20 cellular contexts compared by ENCODE assay signal in the genomic region with DNA sequence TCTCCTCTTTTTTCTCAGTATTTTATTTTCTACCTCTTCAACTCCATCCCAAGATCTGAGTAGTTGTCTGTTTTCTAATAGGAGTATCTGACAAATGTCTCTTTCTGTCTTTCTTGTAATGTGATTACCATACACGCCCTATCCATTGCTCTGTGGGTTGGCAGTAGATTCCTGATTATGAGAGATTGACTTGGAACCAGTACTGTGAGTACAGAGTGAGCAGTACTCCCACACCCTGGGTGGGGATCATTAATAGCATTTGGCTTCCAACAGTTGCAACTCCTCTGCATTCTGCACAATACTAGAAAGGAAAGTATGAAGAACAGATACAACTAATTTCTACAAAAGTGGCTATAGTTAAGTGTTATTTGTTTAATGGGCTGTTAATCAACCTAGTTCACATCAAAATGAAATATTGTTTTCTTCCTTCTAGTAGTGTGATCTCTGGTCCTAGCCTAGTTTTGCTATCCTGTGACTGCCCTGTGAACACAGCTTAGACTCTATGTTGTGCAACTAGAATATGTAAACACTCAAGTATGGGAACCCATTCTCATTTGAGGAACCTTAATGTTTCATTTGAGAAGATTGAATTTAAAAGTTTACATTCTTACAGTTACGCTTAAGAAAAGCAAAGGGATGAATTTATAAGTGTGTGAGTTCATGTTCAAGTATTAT.
DNase-seq lines count a peak whose midpoint lies in the region; ATAC-seq, FAIRE-seq and TF ChIP-seq lines count a peak whose summit lies in the region.
"Had no signal": no experiment of that assay in that cellular context is flagged by ENCODE, and none has a peak within 500 bp of the region (broad histone marks: within the 10 kb centered on the region; RNA-seq: fewer than 3 reads in every experiment).

No MANE protein-coding gene starts in this region.

- POLR2A ChIA-PET in PC-3 (lab: Charles Lee; ENCODE audit: unreplicated experiment): no interaction called here

- TF ChIP-seq POLR2A in testis (IDR thresholded peaks at IDR 0.05): no peak

- no peak overlapping the region for H3K27ac ChIP-seq in PC-3 (ENCODE audit: low read length)
- no peak overlapping the region for H3K27ac ChIP-seq in testis
- no peak overlapping the region for H3K27ac ChIP-seq in SJCRH30
- H3K27ac ChIP-seq: gastrocnemius medialis, HL-60 had no signal

- peak; percentile 80 for ATAC-seq in PC-3
- peak; percentile 49 for ATAC-seq in left colon
- ATAC-seq: activated T-cell treated with anti-CD3 and anti-CD28 coated beads, Interleukin-2, amount 50 U/mL, for 4 hours; gastrocnemius medialis; Panc1 had no signal

- peak; percentile 38 for FAIRE-seq in colon (lab: Jason Lieb, UNC)

- no peak overlapping the region for H3K9ac ChIP-seq in PC-3 (ENCODE audit: low read length)

- H3F3A ChIP-seq in PC-3 (ENCODE audit: low read length, unreplicated experiment): no peaks in the 10 kb centered on the region

- H3K9me3 ChIP-seq in PC-3 (ENCODE audit: low read length) (no peaks in the 10 kb centered on the region), testis (no peaks in the 10 kb centered on the region), SJCRH30 (replicated peaks) (no peaks in the 10 kb centered on the region)
- H3K9me3 ChIP-seq: gastrocnemius medialis had no signal

- H3K4me1 ChIP-seq in PC-3 (ENCODE audit: insufficient read depth, low read length) (peaks cover 6% of the 10 kb centered on the region; the same call in 1 of the 2 replicates), testis (no peaks in the 10 kb centered on the region), SJCRH30 (no peaks in the 10 kb centered on the region)
- H3K4me1 ChIP-seq: gastrocnemius medialis had no signal

- no peak overlapping the region for H2AFZ ChIP-seq in PC-3 (ENCODE audit: low read length)

- TF ChIP-seq CTCF in PC-3 (conservative IDR thresholded peaks at IDR 0.05; ENCODE audit: low read depth, low read length) (no peak), testis (IDR thresholded peaks at IDR 0.05) (no peak)

- no peaks in the 10 kb centered on the region for H4K20me1 ChIP-seq in PC-3 (ENCODE audit: low read length)

- 48 to 49% methylated on average over 2 of the region's 2 CpGs for WGBS in testis, 2 donors

- no TSS peak for BruUV-seq in PC-3 (replicated peaks; lab: Mats Ljungman, UMichigan)

- no peak overlapping the region for H3K4me3 ChIP-seq in PC-3 (ENCODE audit: low read length)
- no peak overlapping the region for H3K4me3 ChIP-seq in testis
- H3K4me3 ChIP-seq in SJCRH30: no peak overlapping the region
- H3K4me3 ChIP-seq: gastrocnemius medialis had no signal

- H3K79me2 ChIP-seq in PC-3 (ENCODE audit: low read length): no peaks in the 10 kb centered on the region

- CTCF ChIA-PET in PC-3 (lab: Charles Lee): no interaction called here

- H3K36me3 ChIP-seq in PC-3 (ENCODE audit: low read depth, low read length) (no peaks in the 10 kb centered on the region), testis (ENCODE audit: low read depth, missing control alignments) (no peaks in the 10 kb centered on the region), SJCRH30 (no peaks in the 10 kb centered on the region)
- H3K36me3 ChIP-seq: gastrocnemius medialis had no signal

- intact Hi-C loops in PC-3 (cut with micrococcal nuclease) (no loop called here), left colon (cut with DNase I, micrococcal nuclease) (no loop called here), testis (cut with DNase I; ENCODE audit: low total_unique reads) (no loop called here)

- H3K27me3 ChIP-seq in PC-3 (ENCODE audit: low read length) (no peaks in the 10 kb centered on the region), testis (no peaks in the 10 kb centered on the region), SJCRH30 (no peaks in the 10 kb centered on the region)
- H3K27me3 ChIP-seq: gastrocnemius medialis had no signal

- H3K4me2 ChIP-seq in PC-3 (ENCODE audit: low read length): no peak overlapping the region

- no peaks in the 10 kb centered on the region for H3K9me2 ChIP-seq in PC-3 (replicated peaks; ENCODE audit: low read length)

- DNase-seq in PC-3 (peak; percentile 27), left colon (no peak), testis (peak; percentile 50), SJCRH30 (no peak)
- no peak for DNase-seq in activated CD4-positive, CD25-positive, alpha-beta regulatory T cell treated with anti-CD3 and anti-CD28 coated beads, Interleukin-2, amount 50 U/mL, for 72 hours
- no peak for DNase-seq in NK-92 treated with Interleukin-12 subunit alpha and Interleukin-12 subunit beta, amount 100 ng/mL, for 24 hours (lab: John Stamatoyannopoulos, UW)
- DNase-seq: activated CD4-positive, alpha-beta memory T cell treated with anti-CD3 and anti-CD28 coated beads for 36 hours; activated T-cell treated with anti-CD3 and anti-CD28 coated beads, Interleukin-2, amount 50 U/mL, for 4 hours; CD4-positive, CD25-positive, alpha-beta regulatory T cell; DMS79; effector CD4-positive, alpha-beta T cell; gastrocnemius medialis; mesendoderm; NCI-H1105; NCI-H748 treated with DMSO at 0.1 percent for 48 hours; stimulated activated CD4-positive, alpha-beta T cell treated with anti-CD3 and anti-CD28 coated beads, Interleukin-4, amount 100 ng/mL, for 24 hours; stimulated activated CD8-positive, alpha-beta memory T cell treated with anti-CD3 and anti-CD28 coated beads, Interleukin-4, amount 100 ng/mL, for 48 hours had no signal

Comparison
In these comparisons a context has a peak if more than half of its experiments do, and no peak if none do; other contexts are left out.
1. DNase-seq: peak in PC-3 (single experiment) and testis (single experiment); none in left colon (0 of 2), SJCRH30 (0 of 2), activated CD4-positive, CD25-positive, alpha-beta regulatory T cell treated with anti-CD3 and anti-CD28 coated beads, Interleukin-2, amount 50 U/mL, for 72 hours (single experiment) and NK-92 treated with Interleukin-12 subunit alpha and Interleukin-12 subunit beta, amount 100 ng/mL, for 24 hours (single experiment).